Comparison of ENCODE assay signal across 8 cellular contexts in genomic region chr10:23314835-23315239, GRCh38. TPM values are rescaled to one million over a fixed set of nuclear protein-coding genes. Genes with fewer than 3 reads are reported as not detected.
DNase-seq lines count a peak whose midpoint lies in the region; ATAC-seq and TF ChIP-seq lines count a peak whose summit lies in the region.

No MANE protein-coding gene starts in this region.

- no peaks in the 10 kb centered on the region for H3K9me3 ChIP-seq in Panc1 (ENCODE audit: control insufficient read depth, insufficient read depth, low read depth, low read length)

- POLR2A ChIA-PET in Panc1 (lab: Charles Lee) = no interaction called here

- H3K9me3 Mint-ChIP-seq in natural killer cell = no peaks in the 10 kb centered on the region
- no peaks in the 10 kb centered on the region for H3K9me3 Mint-ChIP-seq in natural killer cell treated with Interleukin-12 subunit alpha and Interleukin-12 subunit beta and Interleukin-15 and Interleukin-18, amount 100 ng/mL, for 72 hours

- H3K4me1 Mint-ChIP-seq in natural killer cell = no peaks in the 10 kb centered on the region
- no peaks in the 10 kb centered on the region for H3K4me1 Mint-ChIP-seq in natural killer cell treated with Interleukin-12 subunit alpha and Interleukin-12 subunit beta and Interleukin-15 and Interleukin-18, amount 100 ng/mL, for 72 hours (ENCODE audit: low read depth in 2 of 2)

- CTCF ChIA-PET in Panc1 (lab: Charles Lee) = interaction anchor here (0.6 kb wide), 1 partner anchor 14 kb away, joined by 3 read pairs; no protein-coding TSS in a partner anchor

- H3K27ac ChIP-seq in Panc1 (ENCODE audit: low read length) = no peak overlapping the region

- H3K4me3 ChIP-seq in Panc1 (ENCODE audit: low read depth in 2 of 2, low read length in 2 of 2) (no peak overlapping the region), astrocyte of the spinal cord (ENCODE audit: low read depth, low read length) (no peak overlapping the region)

- no peaks in the 10 kb centered on the region for H3K36me3 ChIP-seq in Panc1 (ENCODE audit: control insufficient read depth, insufficient read depth, low read length)

- no peak for DNase-seq in natural killer cell
- no peak for DNase-seq in natural killer cell treated with Interleukin-12 subunit alpha and Interleukin-12 subunit beta and Interleukin-15 and Interleukin-18, amount 100 ng/mL, for 72 hours (ENCODE audit: low spot score)
- DNase-seq in HS-5 (ENCODE audit: low read depth) = peak; percentile 42
- DNase-seq in Panc1 (ENCODE audit: low read depth, low spot score) = no peak
- peak; percentile 80 for DNase-seq in astrocyte of the spinal cord (ENCODE audit: low read depth, low spot score)
- DNase-seq in iPS DF 19.7 (ENCODE audit: low read depth, low spot score) = peak; percentile 15
- peak in 3 of 4 experiments; percentile 24 to 59 (median 47) for DNase-seq in stimulated activated CD4-positive, alpha-beta T cell treated with anti-CD3 and anti-CD28 coated beads, Interleukin-1b, Interleukin-23, amount 100 ng/mL, for 24 hours (ENCODE audit: low read depth in 4 of 4, low spot score in 1 of 4)

- ATAC-seq in natural killer cell (peak in 2 of 3 donors; percentile 48 to 54), Panc1 (no peak), GM18858 (IDR thresholded peaks at IDR 0.05; ENCODE audit: unreplicated experiment) (no peak)
- no peak for ATAC-seq in natural killer cell treated with Interleukin-12 subunit alpha and Interleukin-12 subunit beta and Interleukin-15 and Interleukin-18, amount 100 ng/mL, for 72 hours

- no peak overlapping the region for H3K27ac Mint-ChIP-seq in natural killer cell
- H3K27ac Mint-ChIP-seq in natural killer cell treated with Interleukin-12 subunit alpha and Interleukin-12 subunit beta and Interleukin-15 and Interleukin-18, amount 100 ng/mL, for 72 hours = no peak overlapping the region

- TF ChIP-seq CTCF in natural killer cell (IDR thresholded peaks at IDR 0.05) (peak; percentile 87), Panc1 (IDR thresholded peaks at IDR 0.05) (peak; percentile 60; the same call in 1 of the 2 replicates), astrocyte of the spinal cord (IDR thresholded peaks at IDR 0.05; ENCODE audit: low read depth, low read length) (peak; percentile 60)

- intact Hi-C loops in natural killer cell (cut with micrococcal nuclease) (loop anchor here (1.0 to 2.0 kb wide), 3 partner anchors 216 to 1204 kb away; no protein-coding TSS in a partner anchor), Panc1 (cut with micrococcal nuclease; ENCODE audit: unreplicated experiment) (loop anchor here (2.0 kb wide), 2 partner anchors 210 to 388 kb away; no protein-coding TSS in a partner anchor)

- no peaks in the 10 kb centered on the region for H3K4me1 ChIP-seq in Panc1 (ENCODE audit: control insufficient read depth, insufficient read depth, low read length)

- BruUV-seq in Panc1 (replicated peaks; lab: Mats Ljungman, UMichigan) = no TSS peak

- H3K4me3 Mint-ChIP-seq in natural killer cell = no peak overlapping the region
- no peak overlapping the region for H3K4me3 Mint-ChIP-seq in natural killer cell treated with Interleukin-12 subunit alpha and Interleukin-12 subunit beta and Interleukin-15 and Interleukin-18, amount 100 ng/mL, for 72 hours

- no peaks in the 10 kb centered on the region for H3K36me3 Mint-ChIP-seq in natural killer cell
- no peaks in the 10 kb centered on the region for H3K36me3 Mint-ChIP-seq in natural killer cell treated with Interleukin-12 subunit alpha and Interleukin-12 subunit beta and Interleukin-15 and Interleukin-18, amount 100 ng/mL, for 72 hours

- peaks cover 2% of the 10 kb centered on the region; the same call in 1 of the 2 replicates for H3K27me3 ChIP-seq in Panc1 (ENCODE audit: control insufficient read depth, insufficient read depth, low read length)

- peaks cover 0 to 13% of the 10 kb centered on the region in 2 donors for H3K27me3 Mint-ChIP-seq in natural killer cell (ENCODE audit: low read depth in 2 of 2)
- H3K27me3 Mint-ChIP-seq in natural killer cell treated with Interleukin-12 subunit alpha and Interleukin-12 subunit beta and Interleukin-15 and Interleukin-18, amount 100 ng/mL, for 72 hours = peaks cover 5 to 14% of the 10 kb centered on the region in 2 donors

- in situ Hi-C loops in Panc1 (cut with HindIII; ENCODE audit: low pct_unique_long_range_greater_than_20kb, low sequenced_read_pairs) (no loop called here), astrocyte of the spinal cord (cut with HindIII; ENCODE audit: low sequenced_read_pairs) (no loop called here)

RNA-seq across cellular contexts. Expression of gene C10orf67, which starts 29.8 kb away (rescaled TPM):
- total RNA-seq in natural killer cell (not detected), Panc1 (2021; ENCODE audit: unreplicated experiment) (not detected)
- not detected for total RNA-seq in natural killer cell treated with Interleukin-12 subunit alpha and Interleukin-12 subunit beta and Interleukin-15 and Interleukin-18, amount 100 ng/mL, for 72 hours
- polyA plus RNA-seq in Panc1 (2012; ENCODE audit: insufficient read length) = not detected

Comparison
In these comparisons a context has a peak if more than half of its experiments do, and no peak if none do; other contexts are left out.
1. ATAC-seq: peak in natural killer cell (2 of 3); none in natural killer cell treated with Interleukin-12 subunit alpha and Interleukin-12 subunit beta and Interleukin-15 and Interleukin-18, amount 100 ng/mL, for 72 hours (0 of 2), Panc1 (single experiment) and GM18858 (single experiment).
2. DNase-seq: peak in HS-5 (single experiment), astrocyte of the spinal cord (single experiment), iPS DF 19.7 (single experiment) and stimulated activated CD4-positive, alpha-beta T cell treated with anti-CD3 and anti-CD28 coated beads, Interleukin-1b, Interleukin-23, amount 100 ng/mL, for 24 hours (3 of 4); none in natural killer cell (single experiment), natural killer cell treated with Interleukin-12 subunit alpha and Interleukin-12 subunit beta and Interleukin-15 and Interleukin-18, amount 100 ng/mL, for 72 hours (single experiment) and Panc1 (single experiment).
3. Peak in every context shown above with its lines, with median percentiles within 50 percentile points of each other: CTCF ChIP-seq.